In genomic region chr5:42569325-42569724, GRCh38 we compare ENCODE assay signal across 1 cellular context.
TF ChIP-seq lines count a peak whose summit lies in the region.

No MANE protein-coding gene starts in this region.

TF ChIP-seq in K562, 482 proteins besides CTCF, POLR2A, EP300 and RAD21 (continued from another document):
- no peak for TF ChIP-seq ZFP91 (CRISPR knock-in tag; IDR thresholded peaks at IDR 0.05)
- peak; percentile 69 for TF ChIP-seq SPI1 (IDR thresholded peaks at IDR 0.05; ENCODE audit: borderline replicate concordance, low read depth, low read length)
- no peak for TF ChIP-seq E2F3 (CRISPR knock-in tag; IDR thresholded peaks at IDR 0.05)
- no peak for TF ChIP-seq ZNF274 (IDR thresholded peaks at IDR 0.05; ENCODE audit: borderline replicate concordance, low read depth, low read length)
- TF ChIP-seq CCAR2 (IDR thresholded peaks at IDR 0.05; ENCODE audit: low read depth, low read length), result no peak
- TF ChIP-seq ZNF699 (CRISPR knock-in tag; IDR thresholded peaks at IDR 0.05; ENCODE audit: insufficient replicate concordance), result no peak
- TF ChIP-seq SMAD1 (IDR thresholded peaks at IDR 0.05; ENCODE audit: low read depth, low read length, partially characterized antibody), result no peak
